In the genomic region with DNA sequence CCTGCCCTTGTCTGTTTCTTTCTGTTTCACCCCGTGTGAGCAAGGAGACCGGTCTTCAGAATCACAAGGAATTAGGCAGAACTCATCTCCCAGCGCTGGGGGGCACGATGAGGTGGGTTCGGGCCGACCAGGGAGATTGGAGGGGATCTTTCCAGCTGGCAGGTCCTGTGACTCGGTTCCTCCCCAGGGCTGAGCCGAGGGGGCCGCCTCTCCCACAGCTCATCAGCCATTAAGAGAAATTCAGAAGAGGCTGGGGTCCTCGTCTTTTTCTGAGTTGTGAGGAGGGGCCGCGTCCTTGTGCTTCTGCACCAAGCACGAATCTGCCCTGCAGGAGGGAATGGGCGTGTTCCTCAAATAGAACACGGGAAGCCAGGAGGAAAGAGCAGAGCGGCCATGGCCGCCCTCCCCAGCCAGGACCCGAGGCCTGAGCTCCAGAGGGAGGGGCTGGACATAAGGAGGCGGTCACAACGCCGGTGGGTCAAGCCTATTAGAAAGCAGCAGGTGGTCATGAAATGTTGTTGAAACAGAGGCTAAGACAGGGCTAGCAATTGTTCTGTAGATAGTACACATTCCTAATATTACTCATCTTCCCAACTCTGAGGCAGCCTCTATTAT, we compare ENCODE assay signal across 12 cellular contexts.
"Had no signal": no experiment of that assay in that cellular context is flagged by ENCODE, and none has a peak within 500 bp of the region (broad histone marks: within the 10 kb centered on the region; RNA-seq: fewer than 3 reads in every experiment).

No MANE protein-coding gene starts in this region.

- H3K36me3 Mint-ChIP-seq: activated naive CD8-positive, alpha-beta T cell treated with anti-CD3 and anti-CD28 coated beads for 36 hours; naive thymus-derived CD4-positive, alpha-beta T cell; stimulated activated naive B cell treated with anti-CD40 and anti-IgM and Interleukin-4, amounts not matched to agents 10 μg/mL and 1 μg/mL and 100 μg/mL, for 72 hours had no signal

- H3K4me2 ChIP-seq: hepatocyte had no signal

- H3K9me3 ChIP-seq: sigmoid colon had no signal

- H3K79me2 ChIP-seq: hepatocyte had no signal

- H3K27ac Mint-ChIP-seq: activated naive CD8-positive, alpha-beta T cell treated with anti-CD3 and anti-CD28 coated beads for 36 hours; stimulated activated naive B cell treated with anti-CD40 and anti-IgM and Interleukin-4, amounts not matched to agents 10 μg/mL and 1 μg/mL and 100 μg/mL, for 72 hours had no signal

- ATAC-seq: left ventricle myocardium superior; naive thymus-derived CD4-positive, alpha-beta T cell; stimulated activated naive B cell treated with anti-CD40 and anti-IgM and Interleukin-4, amounts not matched to agents 10 μg/mL and 1 μg/mL and 100 μg/mL, for 72 hours had no signal

- H2AFZ ChIP-seq: hepatocyte had no signal

- H3K4me3 Mint-ChIP-seq: activated naive CD8-positive, alpha-beta T cell treated with anti-CD3 and anti-CD28 coated beads for 36 hours; naive thymus-derived CD4-positive, alpha-beta T cell; stimulated activated naive B cell treated with anti-CD40 and anti-IgM and Interleukin-4, amounts not matched to agents 10 μg/mL and 1 μg/mL and 100 μg/mL, for 72 hours had no signal

- H3K9me3 Mint-ChIP-seq: activated naive CD8-positive, alpha-beta T cell treated with anti-CD3 and anti-CD28 coated beads for 36 hours; naive thymus-derived CD4-positive, alpha-beta T cell; stimulated activated naive B cell treated with anti-CD40 and anti-IgM and Interleukin-4, amounts not matched to agents 10 μg/mL and 1 μg/mL and 100 μg/mL, for 72 hours had no signal

- H3K36me3 ChIP-seq: sigmoid colon, WERI-Rb-1 had no signal

- DNase-seq: activated CD4-positive, alpha-beta T cell treated with anti-CD3 and anti-CD28 coated beads, Interleukin-2, amount 50 U/mL, for 48 hours; activated naive CD8-positive, alpha-beta T cell treated with anti-CD3 and anti-CD28 coated beads for 36 hours; amygdala; foreskin fibroblast; left ventricle myocardium superior; naive thymus-derived CD4-positive, alpha-beta T cell; posterior cingulate gyrus; sigmoid colon; stimulated activated naive B cell treated with anti-CD40 and anti-IgM and Interleukin-4, amounts not matched to agents 10 μg/mL and 1 μg/mL and 100 μg/mL, for 72 hours; WERI-Rb-1 had no signal

- H3K27ac ChIP-seq: epithelial cell of prostate, hepatocyte, sigmoid colon, WERI-Rb-1 had no signal

- H3K4me1 ChIP-seq: sigmoid colon had no signal

- H3K4me3 ChIP-seq: hepatocyte, sigmoid colon had no signal
